8 cellular contexts compared by ENCODE assay signal in the genomic region with DNA sequence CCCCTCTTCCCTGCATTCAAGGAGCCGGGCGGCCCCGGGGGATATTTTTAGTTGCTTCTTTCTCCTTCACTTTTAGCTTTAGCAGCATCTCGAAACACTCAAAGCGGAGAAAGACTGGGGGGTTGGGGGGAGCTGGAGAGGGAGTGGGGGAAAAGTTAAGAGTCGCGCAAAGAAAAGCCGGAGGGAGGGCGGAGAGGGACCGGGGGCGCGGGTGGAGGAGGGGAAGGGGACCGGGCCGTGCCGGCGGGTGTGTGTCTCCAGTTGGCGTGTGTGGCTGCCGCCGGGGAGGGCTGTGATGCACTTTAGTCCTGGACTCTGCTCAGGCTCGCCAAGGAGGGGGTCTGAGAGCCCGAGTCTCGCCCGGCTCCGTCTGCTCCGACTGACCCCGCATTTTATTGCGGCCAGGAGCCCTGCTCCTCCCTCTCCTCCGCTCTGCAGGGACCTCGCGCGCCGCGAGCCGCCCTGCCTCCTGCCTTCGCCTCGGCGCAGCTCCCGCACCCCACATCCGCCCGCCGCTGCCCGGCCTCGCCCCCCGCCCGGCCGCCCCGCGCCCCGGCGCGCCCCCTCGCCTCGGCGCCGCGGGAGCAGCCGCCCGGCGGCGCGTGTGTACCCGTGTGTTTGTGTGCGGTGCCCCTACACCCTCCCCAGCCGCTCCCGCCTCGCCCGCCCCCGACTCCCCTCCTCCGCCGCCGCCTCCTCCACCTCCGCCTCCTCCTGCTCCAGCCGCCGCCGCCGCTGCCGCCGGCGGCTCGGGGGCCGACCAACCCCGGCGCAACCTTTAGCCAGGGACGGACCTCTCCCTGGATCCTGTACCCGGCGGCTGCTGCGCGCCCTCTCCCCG. TPM values are rescaled to one million over a fixed set of nuclear protein-coding genes. Genes with fewer than 3 reads are reported as not detected.
DNase-seq lines count a peak whose midpoint lies in the region; ATAC-seq and TF ChIP-seq lines count a peak whose summit lies in the region.

No MANE protein-coding gene starts in this region.

- TF ChIP-seq CTCF in HEK293 (tag by site-specific recombination; IDR thresholded peaks at IDR 0.05) (no peak), epithelial cell of proximal tubule (conservative IDR thresholded peaks at IDR 0.05; ENCODE audit: low read depth, low read length) (no peak), mucosa of descending colon (IDR thresholded peaks at IDR 0.05) (no peak)

- peaks cover 7% of the 10 kb centered on the region for H3K4me1 ChIP-seq in HEK293 (ENCODE audit: control insufficient read depth, insufficient read depth, low read length)
- peaks cover 22% of the 10 kb centered on the region for H3K4me1 ChIP-seq in mucosa of descending colon (ENCODE audit: low read depth)

- H3K9me3 ChIP-seq in HEK293 (ENCODE audit: control insufficient read depth, insufficient read depth, low read depth, low read length) (no peaks in the 10 kb centered on the region), mucosa of descending colon (no peaks in the 10 kb centered on the region)

- intact Hi-C loops in mucosa of descending colon (cut with DNase I, micrococcal nuclease): no loop called here

- CTCF ChIA-PET in HEK293 (lab: Yijun Ruan, JAX): no interaction called here

- H3K36me3 ChIP-seq in HEK293 (ENCODE audit: control insufficient read depth in 2 of 2, insufficient read depth in 1 of 2, low read length in 2 of 2): no peaks in the 10 kb centered on the region
- H3K36me3 ChIP-seq in mucosa of descending colon (ENCODE audit: low read depth): no peaks in the 10 kb centered on the region

- H3K27ac ChIP-seq in HEK293 (ENCODE audit: extremely low read depth, low read depth, low read length): peak overlapping the region; percentile 98

- POLR2A ChIA-PET in HEK293 (lab: Yijun Ruan, JAX): interaction anchor here (0.6 to 0.9 kb wide), 6 partner anchors 58 to 1697 kb away, joined by 3 to 8 read pairs (median 6); no protein-coding TSS in a partner anchor

- DNase-seq in ELF-1 (ENCODE audit: low read depth, low spot score) (peak; percentile 72), NCI-H69 (lab: John Stamatoyannopoulos, UW) (peak; percentile 78), activated T-cell treated with anti-CD3 and anti-CD28 coated beads for 48 hours (ENCODE audit: low read depth) (peak; percentile 46), epithelial cell of proximal tubule (ENCODE audit: low read depth) (no peak), mucosa of descending colon (peak; percentile 78 to 85 (median 85)), NCI-H2107 (lab: John Stamatoyannopoulos, UW) (no peak)
- DNase-seq in stimulated activated CD8-positive, alpha-beta memory T cell treated with anti-CD3 and anti-CD28 coated beads, Interleukin-4, amount 100 ng/mL, for 48 hours: peak; percentile 69

- peak; percentile 62 for ATAC-seq in mucosa of descending colon

- H3K4me3 ChIP-seq in HEK293 (ENCODE audit: low read depth, low read length) (peak overlapping the region; percentile 67), epithelial cell of proximal tubule (ENCODE audit: low read depth, low read length) (peak overlapping the region; percentile 79), mucosa of descending colon (peak overlapping the region; percentile 75)

TF ChIP-seq in HEK293, 187 proteins besides CTCF, POLR2A, EP300 and RAD21 (continues in another document):
- TF ChIP-seq ZFHX2 (tag by site-specific recombination; conservative IDR thresholded peaks at IDR 0.05): 0 out of 2 replicates have a peak, but pooled peaks have one; percentile 6
- TF ChIP-seq KLF16 (tag by site-specific recombination; IDR thresholded peaks at IDR 0.05): peak; percentile 12; the same call in 1 of the 2 replicates
- TF ChIP-seq ZNF341 (tag by site-specific recombination; IDR thresholded peaks at IDR 0.05; ENCODE audit: low read depth): peak; percentile 73
- TF ChIP-seq, protein P1, sequence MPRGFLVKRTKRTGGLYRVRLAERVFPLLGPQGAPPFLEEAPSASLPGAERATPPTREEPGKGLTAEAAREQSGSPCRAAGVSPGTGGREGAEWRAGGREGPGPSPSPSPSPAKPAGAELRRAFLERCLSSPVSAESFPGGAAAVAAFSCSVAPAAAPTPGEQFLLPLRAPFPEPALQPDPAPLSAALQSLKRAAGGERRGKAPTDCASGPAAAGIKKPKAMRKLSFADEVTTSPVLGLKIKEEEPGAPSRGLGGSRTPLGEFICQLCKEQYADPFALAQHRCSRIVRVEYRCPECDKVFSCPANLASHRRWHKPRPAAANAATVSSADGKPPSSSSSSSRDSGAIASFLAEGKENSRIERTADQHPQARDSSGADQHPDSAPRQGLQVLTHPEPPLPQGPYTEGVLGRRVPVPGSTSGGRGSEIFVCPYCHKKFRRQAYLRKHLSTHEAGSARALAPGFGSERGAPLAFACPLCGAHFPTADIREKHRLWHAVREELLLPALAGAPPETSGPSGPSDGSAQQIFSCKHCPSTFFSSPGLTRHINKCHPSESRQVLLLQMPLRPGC (tag by site-specific recombination; IDR thresholded peaks at IDR 0.05): no peak
- no peak for TF ChIP-seq ZNF404 (tag by site-specific recombination; IDR thresholded peaks at IDR 0.05)
- TF ChIP-seq GLIS2 (tag by site-specific recombination; IDR thresholded peaks at IDR 0.05): peak; percentile 9; the same call in 1 of the 2 replicates
- no peak for TF ChIP-seq ZNF433 (tag by site-specific recombination; IDR thresholded peaks at IDR 0.05; ENCODE audit: low read depth)
- TF ChIP-seq, protein P2, sequence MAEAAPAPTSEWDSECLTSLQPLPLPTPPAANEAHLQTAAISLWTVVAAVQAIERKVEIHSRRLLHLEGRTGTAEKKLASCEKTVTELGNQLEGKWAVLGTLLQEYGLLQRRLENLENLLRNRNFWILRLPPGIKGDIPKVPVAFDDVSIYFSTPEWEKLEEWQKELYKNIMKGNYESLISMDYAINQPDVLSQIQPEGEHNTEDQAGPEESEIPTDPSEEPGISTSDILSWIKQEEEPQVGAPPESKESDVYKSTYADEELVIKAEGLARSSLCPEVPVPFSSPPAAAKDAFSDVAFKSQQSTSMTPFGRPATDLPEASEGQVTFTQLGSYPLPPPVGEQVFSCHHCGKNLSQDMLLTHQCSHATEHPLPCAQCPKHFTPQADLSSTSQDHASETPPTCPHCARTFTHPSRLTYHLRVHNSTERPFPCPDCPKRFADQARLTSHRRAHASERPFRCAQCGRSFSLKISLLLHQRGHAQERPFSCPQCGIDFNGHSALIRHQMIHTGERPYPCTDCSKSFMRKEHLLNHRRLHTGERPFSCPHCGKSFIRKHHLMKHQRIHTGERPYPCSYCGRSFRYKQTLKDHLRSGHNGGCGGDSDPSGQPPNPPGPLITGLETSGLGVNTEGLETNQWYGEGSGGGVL (tag by site-specific recombination; IDR thresholded peaks at IDR 0.05): peak; percentile 89
- TF ChIP-seq, protein P3, sequence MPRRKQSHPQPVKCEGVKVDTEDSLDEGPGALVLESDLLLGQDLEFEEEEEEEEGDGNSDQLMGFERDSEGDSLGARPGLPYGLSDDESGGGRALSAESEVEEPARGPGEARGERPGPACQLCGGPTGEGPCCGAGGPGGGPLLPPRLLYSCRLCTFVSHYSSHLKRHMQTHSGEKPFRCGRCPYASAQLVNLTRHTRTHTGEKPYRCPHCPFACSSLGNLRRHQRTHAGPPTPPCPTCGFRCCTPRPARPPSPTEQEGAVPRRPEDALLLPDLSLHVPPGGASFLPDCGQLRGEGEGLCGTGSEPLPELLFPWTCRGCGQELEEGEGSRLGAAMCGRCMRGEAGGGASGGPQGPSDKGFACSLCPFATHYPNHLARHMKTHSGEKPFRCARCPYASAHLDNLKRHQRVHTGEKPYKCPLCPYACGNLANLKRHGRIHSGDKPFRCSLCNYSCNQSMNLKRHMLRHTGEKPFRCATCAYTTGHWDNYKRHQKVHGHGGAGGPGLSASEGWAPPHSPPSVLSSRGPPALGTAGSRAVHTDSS (tag by site-specific recombination; IDR thresholded peaks at IDR 0.05): no peak
- TF ChIP-seq, protein P4, sequence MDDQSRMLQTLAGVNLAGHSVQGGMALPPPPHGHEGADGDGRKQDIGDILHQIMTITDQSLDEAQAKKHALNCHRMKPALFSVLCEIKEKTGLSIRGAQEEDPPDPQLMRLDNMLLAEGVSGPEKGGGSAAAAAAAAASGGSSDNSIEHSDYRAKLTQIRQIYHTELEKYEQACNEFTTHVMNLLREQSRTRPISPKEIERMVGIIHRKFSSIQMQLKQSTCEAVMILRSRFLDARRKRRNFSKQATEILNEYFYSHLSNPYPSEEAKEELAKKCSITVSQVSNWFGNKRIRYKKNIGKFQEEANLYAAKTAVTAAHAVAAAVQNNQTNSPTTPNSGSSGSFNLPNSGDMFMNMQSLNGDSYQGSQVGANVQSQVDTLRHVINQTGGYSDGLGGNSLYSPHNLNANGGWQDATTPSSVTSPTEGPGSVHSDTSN (CRISPR knock-in tag; IDR thresholded peaks at IDR 0.05): no peak
- TF ChIP-seq, protein P5, sequence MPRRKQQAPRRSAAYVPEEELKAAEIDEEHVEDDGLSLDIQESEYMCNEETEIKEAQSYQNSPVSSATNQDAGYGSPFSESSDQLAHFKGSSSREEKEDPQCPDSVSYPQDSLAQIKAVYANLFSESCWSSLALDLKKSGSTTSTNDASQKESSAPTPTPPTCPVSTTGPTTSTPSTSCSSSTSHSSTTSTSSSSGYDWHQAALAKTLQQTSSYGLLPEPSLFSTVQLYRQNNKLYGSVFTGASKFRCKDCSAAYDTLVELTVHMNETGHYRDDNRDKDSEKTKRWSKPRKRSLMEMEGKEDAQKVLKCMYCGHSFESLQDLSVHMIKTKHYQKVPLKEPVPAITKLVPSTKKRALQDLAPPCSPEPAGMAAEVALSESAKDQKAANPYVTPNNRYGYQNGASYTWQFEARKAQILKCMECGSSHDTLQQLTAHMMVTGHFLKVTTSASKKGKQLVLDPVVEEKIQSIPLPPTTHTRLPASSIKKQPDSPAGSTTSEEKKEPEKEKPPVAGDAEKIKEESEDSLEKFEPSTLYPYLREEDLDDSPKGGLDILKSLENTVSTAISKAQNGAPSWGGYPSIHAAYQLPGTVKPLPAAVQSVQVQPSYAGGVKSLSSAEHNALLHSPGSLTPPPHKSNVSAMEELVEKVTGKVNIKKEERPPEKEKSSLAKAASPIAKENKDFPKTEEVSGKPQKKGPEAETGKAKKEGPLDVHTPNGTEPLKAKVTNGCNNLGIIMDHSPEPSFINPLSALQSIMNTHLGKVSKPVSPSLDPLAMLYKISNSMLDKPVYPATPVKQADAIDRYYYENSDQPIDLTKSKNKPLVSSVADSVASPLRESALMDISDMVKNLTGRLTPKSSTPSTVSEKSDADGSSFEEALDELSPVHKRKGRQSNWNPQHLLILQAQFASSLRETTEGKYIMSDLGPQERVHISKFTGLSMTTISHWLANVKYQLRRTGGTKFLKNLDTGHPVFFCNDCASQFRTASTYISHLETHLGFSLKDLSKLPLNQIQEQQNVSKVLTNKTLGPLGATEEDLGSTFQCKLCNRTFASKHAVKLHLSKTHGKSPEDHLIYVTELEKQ (tag by site-specific recombination; IDR thresholded peaks at IDR 0.05; ENCODE audit: borderline replicate concordance): no peak

RNA-seq across cellular contexts. Expression of a gene that starts 1.4 kb away (rescaled TPM):
- 14.1 and 17.4 TPM in 2 replicates for total RNA-seq in epithelial cell of proximal tubule
- total RNA-seq in mucosa of descending colon: 10 to 100 TPM; 21.9 to 37.4 (median 29.7) TPM

Comparison
In these comparisons a context has a peak if more than half of its experiments do, and no peak if none do; other contexts are left out.
1. DNase-seq: peak in ELF-1 (single experiment), NCI-H69 (single experiment), activated T-cell treated with anti-CD3 and anti-CD28 coated beads for 48 hours (single experiment), mucosa of descending colon (3 of 3) and stimulated activated CD8-positive, alpha-beta memory T cell treated with anti-CD3 and anti-CD28 coated beads, Interleukin-4, amount 100 ng/mL, for 48 hours (single experiment); none in epithelial cell of proximal tubule (single experiment) and NCI-H2107 (single experiment).
2. Peak in every context shown above with its lines, with median percentiles within 50 percentile points of each other: H3K4me3 ChIP-seq.